ENCODE assay signal across 8 cellular contexts in genomic region chr14:103518416-103519042, GRCh38. TPM values are rescaled to one million over a fixed set of nuclear protein-coding genes. Genes with fewer than 3 reads are reported as not detected.
DNase-seq lines count a peak whose midpoint lies in the region; ATAC-seq lines count a peak whose summit lies in the region.

No MANE protein-coding gene starts in this region.

- no peak for ATAC-seq in GM18498 (IDR thresholded peaks at IDR 0.05; ENCODE audit: unreplicated experiment)

- DNase-seq in ELR (ENCODE audit: low read depth) (peak; percentile 71), M059J (ENCODE audit: low read depth) (peak; percentile 50), dermis blood vessel endothelial cell (peak; percentile 69), lung microvascular endothelial cell (ENCODE audit: low read depth in 2 of 2) (peak; percentile 41 to 59), NCI-H187 treated with DMSO at 0.1 percent for 48 hours (lab: John Stamatoyannopoulos, UW) (no peak)
- DNase-seq in activated CD4-positive, CD25-positive, alpha-beta regulatory T cell treated with anti-CD3 and anti-CD28 coated beads, Interleukin-2, amount 50 U/mL, for 72 hours = peak; percentile 63
- peak; percentile 84 for DNase-seq in stimulated activated CD8-positive, alpha-beta memory T cell treated with anti-CD3 and anti-CD28 coated beads, Interleukin-4, amount 100 ng/mL, for 48 hours

RNA-seq across cellular contexts. Expression of gene CKB, which starts 4.1 kb away (rescaled TPM):
- 42.2 and 63.3 TPM in 2 replicates for total RNA-seq in M059J (2014; rRNA removed; shearing (Covaris generic))
- total RNA-seq in dermis blood vessel endothelial cell = 2.6 and 3.2 TPM in 2 replicates
- total RNA-seq in lung microvascular endothelial cell = 1.5 and 11.9 TPM in 2 replicates

RNA-seq across cellular contexts. Expression of gene TRMT61A, which starts 10.5 kb away (rescaled TPM):
- 4.8 and 8.1 TPM in 2 replicates for total RNA-seq in M059J (2014; rRNA removed; shearing (Covaris generic))
- 5.6 and 7.5 TPM in 2 replicates for total RNA-seq in dermis blood vessel endothelial cell
- 3.1 and 5.4 TPM in 2 replicates for total RNA-seq in lung microvascular endothelial cell

RNA-seq across cellular contexts. Expression of gene BAG5, which starts 43.9 kb away (rescaled TPM):
- 18.6 and 22.6 TPM in 2 replicates for total RNA-seq in M059J (2014; rRNA removed; shearing (Covaris generic))
- total RNA-seq in dermis blood vessel endothelial cell = 34.8 and 35.4 TPM in 2 replicates
- total RNA-seq in lung microvascular endothelial cell = 20.7 and 25.4 TPM in 2 replicates

RNA-seq across cellular contexts. Expression of gene COA8, which starts 44.2 kb away (rescaled TPM):
- 17.7 and 30.7 TPM in 2 replicates for total RNA-seq in M059J (2014; rRNA removed; shearing (Covaris generic))
- 24.7 and 26.5 TPM in 2 replicates for total RNA-seq in dermis blood vessel endothelial cell
- total RNA-seq in lung microvascular endothelial cell = 19.4 and 23.2 TPM in 2 replicates
